In the genomic region with DNA sequence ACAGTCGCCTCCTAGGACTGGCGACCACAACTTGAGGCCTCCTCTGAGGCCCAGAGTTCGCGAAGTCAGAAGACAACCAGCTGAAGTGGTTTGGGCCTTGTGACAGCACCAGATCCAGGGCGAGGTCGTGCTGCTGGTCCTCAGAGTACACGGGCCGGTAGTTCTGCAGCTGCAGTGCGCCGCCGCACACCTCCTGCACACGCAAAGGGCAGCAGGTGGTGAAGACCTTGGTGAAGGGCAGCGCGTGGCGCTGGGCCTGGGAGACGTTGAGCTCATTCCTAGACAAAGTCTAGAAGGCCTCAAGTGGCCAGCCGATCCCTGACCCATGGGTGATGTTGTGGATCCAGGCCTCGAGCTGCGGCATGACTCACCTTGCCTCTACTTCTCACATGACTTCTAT, we compare ENCODE assay signal across 34 cellular contexts. TPM values are rescaled to one million over a fixed set of nuclear protein-coding genes. Genes with fewer than 3 reads are reported as not detected.
"Had no signal": no experiment of that assay in that cellular context is flagged by ENCODE, and none has a peak within 500 bp of the region (broad histone marks: within the 10 kb centered on the region; RNA-seq: fewer than 3 reads in every experiment).

No MANE protein-coding gene starts in this region.

- H3K4me2 ChIP-seq: smooth muscle cell had no signal

- H3K9me3 Mint-ChIP-seq: activated T-helper 1 cell treated with anti-CD3 and anti-CD28 coated beads, Interleukin-12 subunit alpha, Interleukin-12 subunit beta, Interleukin-2, Interleukin-4 antibody, amounts not matched to agents 30 ng/mL and 10 ng/mL and 1 ng/mL, durations not matched to agents 14 hours and 24 hours and 36 hours; immature natural killer cell; natural killer cell treated with Interleukin-12 subunit alpha and Interleukin-12 subunit beta and Interleukin-15 and Interleukin-18, amount 100 ng/mL, for 72 hours; T-helper 1 cell treated with Interleukin-12 subunit alpha and Interleukin-12 subunit beta and Interleukin-4 antibody, amounts not matched to agents 30 μg/mL and 1 μg/mL, for 36 hours had no signal

- H3K27ac ChIP-seq: brain microvascular endothelial cell, coronary artery, dorsolateral prefrontal cortex, gastroesophageal sphincter, pancreas, prostate gland, suprapubic skin, tibial artery, WERI-Rb-1 had no signal

- H3K27me3 Mint-ChIP-seq: activated CD4-positive, alpha-beta T cell treated with anti-CD3 and anti-CD28 coated beads for 36 hours; natural killer cell treated with Interleukin-12 subunit alpha and Interleukin-12 subunit beta and Interleukin-15 and Interleukin-18, amount 100 ng/mL, for 72 hours had no signal

- FAIRE-seq: astrocyte, pancreas, TTC549 had no signal

- H3K9me3 ChIP-seq: gastroesophageal sphincter, pancreas, prostate gland, suprapubic skin, tibial artery had no signal

- ATAC-seq: activated CD4-positive, alpha-beta T cell treated with anti-CD3 and anti-CD28 coated beads for 36 hours; gastroesophageal sphincter; natural killer cell treated with Interleukin-12 subunit alpha and Interleukin-12 subunit beta and Interleukin-15 and Interleukin-18, amount 100 ng/mL, for 72 hours; pancreas had no signal

- DNase-seq: activated CD4-positive, alpha-beta T cell treated with anti-CD3 and anti-CD28 coated beads for 36 hours; activated CD8-positive, alpha-beta memory T cell treated with anti-CD3 and anti-CD28 coated beads for 24 hours; activated gamma-delta T cell; activated naive CD4-positive, alpha-beta T cell treated with anti-CD3 and anti-CD28 coated beads, Interleukin-2, amount 50 U/mL, for 16 hours; activated T-cell treated with anti-CD3 and anti-CD28 coated beads, Interleukin-2, amount 50 U/mL, for 1 hour; amniotic stem cell; brain microvascular endothelial cell; dorsolateral prefrontal cortex; effector memory CD4-positive, alpha-beta T cell; hypothalamus; immature natural killer cell; mesenchymal stem cell; pancreas; stimulated activated CD4-positive, alpha-beta T cell treated with anti-CD3 and anti-CD28 coated beads, Interleukin-15, amount 100 ng/mL, for 24 hours; stimulated activated naive CD4-positive, alpha-beta T cell; SW 1271; T-helper 9 cell; tibial artery; WERI-Rb-1 had no signal

- H3K4me3 ChIP-seq: coronary artery, dorsolateral prefrontal cortex, gastroesophageal sphincter, pancreas, prostate gland, smooth muscle cell, suprapubic skin, tibial artery had no signal

- H3K27ac Mint-ChIP-seq: activated CD4-positive, alpha-beta T cell treated with anti-CD3 and anti-CD28 coated beads for 36 hours; activated T-helper 1 cell treated with anti-CD3 and anti-CD28 coated beads, Interleukin-12 subunit alpha, Interleukin-12 subunit beta, Interleukin-2, Interleukin-4 antibody, amounts not matched to agents 30 ng/mL and 10 ng/mL and 1 ng/mL, durations not matched to agents 14 hours and 24 hours and 36 hours; natural killer cell treated with Interleukin-12 subunit alpha and Interleukin-12 subunit beta and Interleukin-15 and Interleukin-18, amount 100 ng/mL, for 72 hours; T-helper 1 cell treated with Interleukin-12 subunit alpha and Interleukin-12 subunit beta and Interleukin-4 antibody, amounts not matched to agents 30 μg/mL and 1 μg/mL, for 36 hours had no signal

- H3K36me3 ChIP-seq: brain microvascular endothelial cell, gastroesophageal sphincter, pancreas, prostate gland, suprapubic skin, tibial artery, WERI-Rb-1 had no signal

- H3K4me1 ChIP-seq: gastroesophageal sphincter, prostate gland, suprapubic skin, tibial artery had no signal

- H3K27me3 ChIP-seq: brain microvascular endothelial cell, pancreas, suprapubic skin had no signal

- H3K4me3 Mint-ChIP-seq: activated CD4-positive, alpha-beta T cell treated with anti-CD3 and anti-CD28 coated beads for 36 hours; activated T-helper 1 cell treated with anti-CD3 and anti-CD28 coated beads, Interleukin-12 subunit alpha, Interleukin-12 subunit beta, Interleukin-2, Interleukin-4 antibody, amounts not matched to agents 30 ng/mL and 10 ng/mL and 1 ng/mL, durations not matched to agents 14 hours and 24 hours and 36 hours; natural killer cell treated with Interleukin-12 subunit alpha and Interleukin-12 subunit beta and Interleukin-15 and Interleukin-18, amount 100 ng/mL, for 72 hours; T-helper 1 cell treated with Interleukin-12 subunit alpha and Interleukin-12 subunit beta and Interleukin-4 antibody, amounts not matched to agents 30 μg/mL and 1 μg/mL, for 36 hours had no signal

RNA-seq across cellular contexts. Expression of gene CD3E, which starts 18.2 kb away (rescaled TPM):
- total RNA-seq: astrocyte, cerebellum, epithelial cell of proximal tubule, fibroblast of lung, fibroblast of villous mesenchyme, kidney epithelial cell, smooth muscle cell had no signal
- polyA plus RNA-seq: fibroblast of lung, smooth muscle cell had no signal

RNA-seq across cellular contexts. Expression of gene CD3D, which starts 19.8 kb away (rescaled TPM):
- total RNA-seq: epithelial cell of proximal tubule, fibroblast of lung, fibroblast of villous mesenchyme, kidney epithelial cell, smooth muscle cell had no signal
- polyA plus RNA-seq: fibroblast of lung, smooth muscle cell had no signal

RNA-seq across cellular contexts. Expression of gene CD3G, which starts 21.4 kb away (rescaled TPM):
- total RNA-seq: astrocyte, cerebellum, epithelial cell of proximal tubule, fibroblast of lung, fibroblast of villous mesenchyme, kidney epithelial cell, smooth muscle cell had no signal
- polyA plus RNA-seq: fibroblast of lung, smooth muscle cell had no signal

RNA-seq across cellular contexts. Expression of gene MPZL2, which starts 58.6 kb away (rescaled TPM):
- total RNA-seq: fibroblast of lung, fibroblast of villous mesenchyme had no signal
- polyA plus RNA-seq: fibroblast of lung had no signal
